2 cellular contexts compared by ENCODE assay signal in genomic region chr19:50281491-50281890, GRCh38.
A peak's percentile ranks its signal among the peaks of the same experiment; 100 is the strongest.
TF ChIP-seq lines count a peak whose summit lies in the region.

No MANE protein-coding gene starts in this region.

TF ChIP-seq in HepG2, 621 proteins besides CTCF, POLR2A, EP300 and RAD21:
- TF ChIP-seq ZNF629 (CRISPR knock-in tag; conservative IDR thresholded peaks at IDR 0.05) = peak; percentile 31; the same call in 1 of the 2 replicates
- TF ChIP-seq ZNF768 (CRISPR knock-in tag; IDR thresholded peaks at IDR 0.05) = peak; percentile 12; the same call in 1 of the 2 replicates
- TF ChIP-seq ZNF260 (CRISPR knock-in tag; IDR thresholded peaks at IDR 0.05; ENCODE audit: borderline replicate concordance, low read depth) = no peak

TF ChIP-seq in GM12891, 5 proteins besides CTCF, POLR2A, EP300 and RAD21:
- no peak for TF ChIP-seq PAX5 (IDR thresholded peaks at IDR 0.05; ENCODE audit: insufficient read depth, low read length, severe bottlenecking)
- TF ChIP-seq SPI1 (IDR thresholded peaks at IDR 0.05; ENCODE audit: low read depth, low read length) = no peak
- TF ChIP-seq TAF1 (IDR thresholded peaks at IDR 0.05; ENCODE audit: low read depth, low read length) = no peak
- TF ChIP-seq POU2F2 (IDR thresholded peaks at IDR 0.05; ENCODE audit: low read depth, low read length) = no peak
- TF ChIP-seq POLR2AphosphoS5 (IDR thresholded peaks at IDR 0.05; ENCODE audit: low read depth, low read length) = no peak
